1 cellular context compared by ENCODE assay signal in genomic region chr18:12014976-12015696, GRCh38.
TF ChIP-seq lines count a peak whose summit lies in the region.

No MANE protein-coding gene starts in this region.

TF ChIP-seq in IMR-90, 13 proteins besides CTCF, POLR2A, EP300 and RAD21 (continued from another document):
- TF ChIP-seq, protein P1, sequence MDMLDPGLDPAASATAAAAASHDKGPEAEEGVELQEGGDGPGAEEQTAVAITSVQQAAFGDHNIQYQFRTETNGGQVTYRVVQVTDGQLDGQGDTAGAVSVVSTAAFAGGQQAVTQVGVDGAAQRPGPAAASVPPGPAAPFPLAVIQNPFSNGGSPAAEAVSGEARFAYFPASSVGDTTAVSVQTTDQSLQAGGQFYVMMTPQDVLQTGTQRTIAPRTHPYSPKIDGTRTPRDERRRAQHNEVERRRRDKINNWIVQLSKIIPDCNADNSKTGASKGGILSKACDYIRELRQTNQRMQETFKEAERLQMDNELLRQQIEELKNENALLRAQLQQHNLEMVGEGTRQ (IDR thresholded peaks at IDR 0.05; ENCODE audit: low read depth, low read length) = no peak
- no peak for TF ChIP-seq SMC3 (IDR thresholded peaks at IDR 0.05; ENCODE audit: low read depth, low read length)
- no peak for TF ChIP-seq CHD1 (IDR thresholded peaks at IDR 0.05; ENCODE audit: low read depth, low read length)
- TF ChIP-seq RCOR1 (IDR thresholded peaks at IDR 0.05; ENCODE audit: insufficient replicate concordance, low read length) = no peak
- no peak for TF ChIP-seq MXI1 (IDR thresholded peaks at IDR 0.05; ENCODE audit: borderline replicate concordance, low read depth, low read length)
- TF ChIP-seq MAFK (IDR thresholded peaks at IDR 0.05; ENCODE audit: low read depth, low read length) = no peak
- no peak for TF ChIP-seq RFX5 (IDR thresholded peaks at IDR 0.05; ENCODE audit: low read depth, low read length)
- TF ChIP-seq CEBPB (IDR thresholded peaks at IDR 0.05; ENCODE audit: low read depth, low read length) = no peak
- no peak for TF ChIP-seq ELK1 (IDR thresholded peaks at IDR 0.05; ENCODE audit: borderline replicate concordance, low read depth, low read length)
